13 cellular contexts compared by ENCODE assay signal in the genomic region with DNA sequence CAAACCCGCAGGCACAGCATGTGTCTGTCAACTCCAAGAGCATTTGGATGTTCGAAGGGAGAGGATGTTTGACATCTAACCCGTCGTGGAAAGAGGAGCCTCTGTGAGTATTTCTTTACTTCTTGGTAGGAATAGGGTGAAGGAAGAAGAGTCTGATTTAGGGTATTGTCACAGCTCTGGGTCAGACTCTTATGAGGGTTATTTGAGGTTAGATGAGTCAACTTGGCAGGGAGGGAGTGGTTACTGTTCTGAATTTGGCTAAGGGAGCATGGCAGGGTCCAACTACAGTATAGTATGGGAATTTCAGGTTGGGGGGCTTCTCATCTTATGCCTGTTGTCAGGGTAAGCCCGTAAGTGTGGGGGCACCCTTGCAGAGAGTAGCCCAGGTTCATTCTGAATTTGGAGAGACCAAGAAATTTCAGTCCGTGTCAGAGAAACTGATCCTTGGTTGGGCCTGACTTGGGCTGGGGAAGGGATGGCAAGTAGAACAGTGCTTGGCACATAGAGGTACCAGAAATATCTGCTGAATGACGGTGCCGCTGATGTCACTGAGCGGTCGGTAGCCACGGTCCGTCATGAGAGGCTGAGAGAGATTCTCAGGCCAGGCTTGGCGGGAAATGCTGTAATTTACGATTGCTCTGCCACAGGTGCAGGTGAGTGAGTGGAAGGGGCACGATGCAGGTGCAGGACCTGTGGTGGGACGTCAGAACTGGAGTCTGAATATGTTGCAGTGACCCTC. TPM values are rescaled to one million over a fixed set of nuclear protein-coding genes. Genes with fewer than 3 reads are reported as not detected.
DNase-seq lines count a peak whose midpoint lies in the region; FAIRE-seq and TF ChIP-seq lines count a peak whose summit lies in the region.
"Had no signal": no experiment of that assay in that cellular context is flagged by ENCODE, and none has a peak within 500 bp of the region (broad histone marks: within the 10 kb centered on the region; RNA-seq: fewer than 3 reads in every experiment).

No MANE protein-coding gene starts in this region.

- H3K36me3 ChIP-seq in astrocyte (ENCODE audit: insufficient read depth, low read length) (no peaks in the 10 kb centered on the region), neuronal stem cell (replicated peaks in 1 of 2; ENCODE audit: control insufficient read depth in 2 of 2, insufficient read depth in 2 of 2, low read length in 2 of 2) (no peaks in the 10 kb centered on the region)
- H3K36me3 ChIP-seq: colonic mucosa had no signal

- no peaks in the 10 kb centered on the region for H4K20me1 ChIP-seq in astrocyte (ENCODE audit: insufficient read depth, low read length)

- no peaks in the 10 kb centered on the region for H3K79me2 ChIP-seq in astrocyte (ENCODE audit: insufficient read depth, low read length)

- peak; percentile 8 for DNase-seq in AG09309 (ENCODE audit: low read depth)
- DNase-seq in LHCN-M2 (ENCODE audit: low read depth) = peak; percentile 73
- DNase-seq in astrocyte (ENCODE audit: low read depth) = no peak
- no peak for DNase-seq in neuronal stem cell (ENCODE audit: low spot score)
- DNase-seq in NCI-H82 treated with DMSO at 0.1 percent for 48 hours (lab: John Stamatoyannopoulos, UW; ENCODE audit: unreplicated experiment) = no peak
- DNase-seq in activated naive CD4-positive, alpha-beta T cell treated with anti-CD3 and anti-CD28 coated beads, Interleukin-2, amount 10 ng/mL, durations not matched to agents 7 days and 5 days = no peak
- no peak for DNase-seq in NCI-H748 treated with DMSO at 0.1 percent for 48 hours (lab: John Stamatoyannopoulos, UW)
- no peak for DNase-seq in HuH-7 (ENCODE audit: low spot score)
- DNase-seq: activated CD8-positive, alpha-beta memory T cell treated with anti-CD3 and anti-CD28 coated beads, Interleukin-2, amount 50 U/mL, for 4 hours; stimulated activated CD4-positive, alpha-beta T cell treated with anti-CD3 and anti-CD28 coated beads, Interleukin-1b, Interleukin-23, amount 100 ng/mL, for 48 hours had no signal

- no peak overlapping the region for H4K91ac ChIP-seq in neuronal stem cell (ENCODE audit: low read depth, low read length, poor library complexity)

- H2BK120ac ChIP-seq in neuronal stem cell (ENCODE audit: low read depth, low read length) = no peak overlapping the region

- peak overlapping the region; percentile 69 for H3K18ac ChIP-seq in neuronal stem cell (ENCODE audit: low read length)

- no peak overlapping the region for H4K8ac ChIP-seq in neuronal stem cell (ENCODE audit: low read depth, low read length)

- WGBS in neuronal stem cell (ENCODE audit: extremely low coverage in 2 of 2, insufficient read length in 2 of 2, insufficient replicate concordance in 1 of 2), 2 donors = no CpG with 5 or more reads among the region's 16 CpGs

- H3K23ac ChIP-seq in neuronal stem cell (ENCODE audit: low read depth, low read length, poor library complexity) = no peak overlapping the region

- H3K9me3 ChIP-seq in astrocyte (ENCODE audit: insufficient read depth, low read depth, low read length) = no peaks in the 10 kb centered on the region
- H3K9me3 ChIP-seq in neuronal stem cell (replicated peaks in 1 of 2; ENCODE audit: control insufficient read depth in 2 of 2, insufficient read depth in 1 of 2, low read depth in 1 of 2, low read length in 2 of 2) = no peaks in the 10 kb centered on the region
- H3K9me3 ChIP-seq: colonic mucosa had no signal

- no peaks in the 10 kb centered on the region for H3K4me1 ChIP-seq in astrocyte (ENCODE audit: insufficient read depth, low read length)
- H3K4me1 ChIP-seq in neuronal stem cell (ENCODE audit: control insufficient read depth in 2 of 2, insufficient read depth in 1 of 2, low read depth in 1 of 2, low read length in 2 of 2) = no peaks in the 10 kb centered on the region
- H3K4me1 ChIP-seq: colonic mucosa had no signal

- H2AK5ac ChIP-seq in neuronal stem cell (ENCODE audit: low read depth, low read length) = peak overlapping the region; percentile 42

- no peak overlapping the region for H2BK12ac ChIP-seq in neuronal stem cell (ENCODE audit: low read length)

- H2AFZ ChIP-seq in astrocyte (ENCODE audit: low read depth, low read length) (no peak overlapping the region), neuronal stem cell (ENCODE audit: low read length) (no peak overlapping the region)

- peaks cover 3% of the 10 kb centered on the region for H3K9me3 Mint-ChIP-seq in astrocyte (ENCODE audit: unreplicated experiment)
- no peaks in the 10 kb centered on the region for H3K9me3 Mint-ChIP-seq in activated naive CD4-positive, alpha-beta T cell treated with anti-CD3 and anti-CD28 coated beads, Interleukin-2, amount 10 ng/mL, durations not matched to agents 7 days and 5 days
- H3K9me3 Mint-ChIP-seq: IgD-negative memory B cell had no signal

- peaks cover 9% of the 10 kb centered on the region for H3K27me3 Mint-ChIP-seq in astrocyte (ENCODE audit: low read depth, unreplicated experiment)
- H3K27me3 Mint-ChIP-seq in activated naive CD4-positive, alpha-beta T cell treated with anti-CD3 and anti-CD28 coated beads, Interleukin-2, amount 10 ng/mL, durations not matched to agents 7 days and 5 days = peaks cover 5% of the 10 kb centered on the region

- H3K36me3 Mint-ChIP-seq in astrocyte (ENCODE audit: low read depth, unreplicated experiment) = no peaks in the 10 kb centered on the region
- no peaks in the 10 kb centered on the region for H3K36me3 Mint-ChIP-seq in activated naive CD4-positive, alpha-beta T cell treated with anti-CD3 and anti-CD28 coated beads, Interleukin-2, amount 10 ng/mL, durations not matched to agents 7 days and 5 days
- H3K36me3 Mint-ChIP-seq: IgD-negative memory B cell had no signal

- H3K4ac ChIP-seq in neuronal stem cell (ENCODE audit: low read length) = no peak overlapping the region

- TF ChIP-seq CTCF in AG09309 (IDR thresholded peaks at IDR 0.05; ENCODE audit: control insufficient read depth, insufficient read depth, low read depth, low read length, missing control alignments) (no peak), astrocyte (IDR thresholded peaks at IDR 0.05; ENCODE audit: insufficient read depth, low read depth, low read length) (no peak)

- H3K4me3 ChIP-seq in AG09309 (ENCODE audit: control insufficient read depth, low read depth, low read length) (peak overlapping the region; percentile 23), astrocyte (ENCODE audit: insufficient read depth, low read depth, low read length) (no peak overlapping the region), neuronal stem cell (ENCODE audit: low read length in 2 of 2) (no peak overlapping the region)
- H3K4me3 ChIP-seq: colonic mucosa had no signal

- H3K79me1 ChIP-seq in neuronal stem cell (ENCODE audit: low read depth, low read length) = no peaks in the 10 kb centered on the region

- H3K4me3 Mint-ChIP-seq in astrocyte (ENCODE audit: unreplicated experiment) = no peak overlapping the region
- no peak overlapping the region for H3K4me3 Mint-ChIP-seq in activated naive CD4-positive, alpha-beta T cell treated with anti-CD3 and anti-CD28 coated beads, Interleukin-2, amount 10 ng/mL, durations not matched to agents 7 days and 5 days
- H3K4me3 Mint-ChIP-seq: IgD-negative memory B cell, nephron progenitor cell had no signal

- no peak overlapping the region for H3K14ac ChIP-seq in neuronal stem cell (ENCODE audit: low read length)

- H2BK15ac ChIP-seq in neuronal stem cell (ENCODE audit: low read length) = peak overlapping the region; percentile 1

- H3K4me2 ChIP-seq in astrocyte (ENCODE audit: low read length) = no peak overlapping the region
- no peak overlapping the region for H3K4me2 ChIP-seq in neuronal stem cell (ENCODE audit: insufficient read depth, low read length, poor library complexity, severe bottlenecking)

- H2BK5ac ChIP-seq in neuronal stem cell (ENCODE audit: low read length) = no peak overlapping the region

- H3K4me1 Mint-ChIP-seq in astrocyte (ENCODE audit: low read depth, unreplicated experiment) = peaks cover 19% of the 10 kb centered on the region
- H3K4me1 Mint-ChIP-seq in activated naive CD4-positive, alpha-beta T cell treated with anti-CD3 and anti-CD28 coated beads, Interleukin-2, amount 10 ng/mL, durations not matched to agents 7 days and 5 days = no peaks in the 10 kb centered on the region

- CTCF ChIA-PET in activated naive CD4-positive, alpha-beta T cell treated with anti-CD3 and anti-CD28 coated beads, Interleukin-2, amount 10 ng/mL, durations not matched to agents 7 days and 5 days (lab: Charles Lee) = interaction anchor here (0.5 to 10.3 kb wide), 9 partner anchors 11 to 647 kb away, joined by 3 to 122 read pairs (median 4); no protein-coding TSS in a partner anchor

- peak overlapping the region; percentile 59 for H3K27ac Mint-ChIP-seq in astrocyte (ENCODE audit: unreplicated experiment)
- H3K27ac Mint-ChIP-seq in activated naive CD4-positive, alpha-beta T cell treated with anti-CD3 and anti-CD28 coated beads, Interleukin-2, amount 10 ng/mL, durations not matched to agents 7 days and 5 days = no peak overlapping the region
- H3K27ac Mint-ChIP-seq: IgD-negative memory B cell, nephron progenitor cell had no signal

- H3K27ac ChIP-seq in astrocyte (ENCODE audit: low read depth, low read length) (no peak overlapping the region), neuronal stem cell (replicated peaks; ENCODE audit: low read length) (no peak overlapping the region)
- H3K27ac ChIP-seq: colonic mucosa had no signal

- no peaks in the 10 kb centered on the region for H3K27me3 ChIP-seq in astrocyte (ENCODE audit: insufficient read depth, low read length)
- H3K27me3 ChIP-seq in neuronal stem cell (ENCODE audit: control insufficient read depth in 3 of 3, insufficient read depth in 3 of 3, low read depth in 1 of 3, low read length in 3 of 3) = no peaks in the 10 kb centered on the region
- H3K27me3 ChIP-seq: colonic mucosa had no signal

- no peak for FAIRE-seq in astrocyte (lab: Jason Lieb, UNC)

- H3K9ac ChIP-seq in astrocyte (ENCODE audit: low read length) = no peak overlapping the region
- no peak overlapping the region for H3K9ac ChIP-seq in neuronal stem cell (ENCODE audit: low read depth, low read length, poor library complexity)

RNA-seq across cellular contexts. Expression of a gene that starts 43.2 kb away (rescaled TPM):
- total RNA-seq in LHCN-M2 (2014; rRNA removed) (0.19 and 0.40 TPM in 2 replicates), astrocyte (1.9 TPM in 2 replicates)
- polyA plus RNA-seq in LHCN-M2 (2012) = 0.23 TPM
- 0.66 TPM for polyA plus RNA-seq in neuronal stem cell (2013, experiment 1 of 2)
- polyA plus RNA-seq in neuronal stem cell (2013, experiment 2 of 2) = 0.54 TPM

Comparison
In these comparisons a context has a peak if more than half of its experiments do, and no peak if none do; other contexts are left out.
1. DNase-seq: peak in AG09309 (single experiment) and LHCN-M2 (single experiment); none in astrocyte (single experiment), neuronal stem cell (single experiment), NCI-H82 treated with DMSO at 0.1 percent for 48 hours (single experiment), activated naive CD4-positive, alpha-beta T cell treated with anti-CD3 and anti-CD28 coated beads, Interleukin-2, amount 10 ng/mL, durations not matched to agents 7 days and 5 days (single experiment), NCI-H748 treated with DMSO at 0.1 percent for 48 hours (single experiment) and HuH-7 (single experiment).